Comparison of ENCODE assay signal across 1 cellular context in genomic region chr21:17498586-17498985, GRCh38.
TF ChIP-seq lines count a peak whose summit lies in the region.

No MANE protein-coding gene starts in this region.

TF ChIP-seq in HepG2, 621 proteins besides CTCF, POLR2A, EP300 and RAD21:
- TF ChIP-seq POGZ (CRISPR knock-in tag; IDR thresholded peaks at IDR 0.05), result no peak
- TF ChIP-seq ZNF891 (CRISPR knock-in tag; IDR thresholded peaks at IDR 0.05), result no peak
- no peak for TF ChIP-seq RERE (CRISPR knock-in tag; IDR thresholded peaks at IDR 0.05; ENCODE audit: low read depth)
- no peak for TF ChIP-seq HHEX (CRISPR knock-in tag; IDR thresholded peaks at IDR 0.05)
- TF ChIP-seq, protein P1, sequence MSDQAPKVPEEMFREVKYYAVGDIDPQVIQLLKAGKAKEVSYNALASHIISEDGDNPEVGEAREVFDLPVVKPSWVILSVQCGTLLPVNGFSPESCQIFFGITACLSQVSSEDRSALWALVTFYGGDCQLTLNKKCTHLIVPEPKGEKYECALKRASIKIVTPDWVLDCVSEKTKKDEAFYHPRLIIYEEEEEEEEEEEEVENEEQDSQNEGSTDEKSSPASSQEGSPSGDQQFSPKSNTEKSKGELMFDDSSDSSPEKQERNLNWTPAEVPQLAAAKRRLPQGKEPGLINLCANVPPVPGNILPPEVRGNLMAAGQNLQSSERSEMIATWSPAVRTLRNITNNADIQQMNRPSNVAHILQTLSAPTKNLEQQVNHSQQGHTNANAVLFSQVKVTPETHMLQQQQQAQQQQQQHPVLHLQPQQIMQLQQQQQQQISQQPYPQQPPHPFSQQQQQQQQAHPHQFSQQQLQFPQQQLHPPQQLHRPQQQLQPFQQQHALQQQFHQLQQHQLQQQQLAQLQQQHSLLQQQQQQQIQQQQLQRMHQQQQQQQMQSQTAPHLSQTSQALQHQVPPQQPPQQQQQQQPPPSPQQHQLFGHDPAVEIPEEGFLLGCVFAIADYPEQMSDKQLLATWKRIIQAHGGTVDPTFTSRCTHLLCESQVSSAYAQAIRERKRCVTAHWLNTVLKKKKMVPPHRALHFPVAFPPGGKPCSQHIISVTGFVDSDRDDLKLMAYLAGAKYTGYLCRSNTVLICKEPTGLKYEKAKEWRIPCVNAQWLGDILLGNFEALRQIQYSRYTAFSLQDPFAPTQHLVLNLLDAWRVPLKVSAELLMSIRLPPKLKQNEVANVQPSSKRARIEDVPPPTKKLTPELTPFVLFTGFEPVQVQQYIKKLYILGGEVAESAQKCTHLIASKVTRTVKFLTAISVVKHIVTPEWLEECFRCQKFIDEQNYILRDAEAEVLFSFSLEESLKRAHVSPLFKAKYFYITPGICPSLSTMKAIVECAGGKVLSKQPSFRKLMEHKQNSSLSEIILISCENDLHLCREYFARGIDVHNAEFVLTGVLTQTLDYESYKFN (CRISPR knock-in tag; conservative IDR thresholded peaks at IDR 0.05), result no peak
- no peak for TF ChIP-seq RXRB (CRISPR knock-in tag; IDR thresholded peaks at IDR 0.05; ENCODE audit: borderline replicate concordance)
- TF ChIP-seq ZNF841 (CRISPR knock-in tag; IDR thresholded peaks at IDR 0.05; ENCODE audit: borderline replicate concordance), result no peak
- TF ChIP-seq WIZ (CRISPR knock-in tag; IDR thresholded peaks at IDR 0.05), result no peak
- no peak for TF ChIP-seq TBL1XR1 (IDR thresholded peaks at IDR 0.05; ENCODE audit: borderline replicate concordance, low read length, partially characterized antibody)
